In genomic region chr16:49827806-49828428, GRCh38 we compare ENCODE assay signal across 18 cellular contexts. TPM values are rescaled to one million over a fixed set of nuclear protein-coding genes. Genes with fewer than 3 reads are reported as not detected.
DNase-seq lines count a peak whose midpoint lies in the region; TF ChIP-seq lines count a peak whose summit lies in the region.
"Had no signal": no experiment of that assay in that cellular context is flagged by ENCODE, and none has a peak within 500 bp of the region (broad histone marks: within the 10 kb centered on the region; RNA-seq: fewer than 3 reads in every experiment).

No MANE protein-coding gene starts in this region.

- no peaks in the 10 kb centered on the region for H3K27me3 ChIP-seq in left ventricle myocardium inferior (ENCODE audit: low read depth)
- no peaks in the 10 kb centered on the region for H3K27me3 ChIP-seq in rectal smooth muscle tissue (ENCODE audit: control insufficient read depth, insufficient read depth, low read length)

- peak; percentile 65 for DNase-seq in dermis blood vessel endothelial cell
- DNase-seq in left ventricle myocardium inferior: no peak
- DNase-seq in erythroblast (lab: John Stamatoyannopoulos, UW): no peak
- DNase-seq in COLO668 (lab: John Stamatoyannopoulos, UW; ENCODE audit: unreplicated experiment): no peak
- DNase-seq in DMS 273 (lab: John Stamatoyannopoulos, UW; ENCODE audit: unreplicated experiment): no peak
- DNase-seq: activated CD4-positive, alpha-beta T cell treated with anti-CD3 and anti-CD28 coated beads for 36 hours; activated CD8-positive, alpha-beta memory T cell treated with anti-CD3 and anti-CD28 coated beads, Interleukin-2, amount 50 U/mL, for 4 hours; activated naive CD4-positive, alpha-beta T cell; Caco-2; Kasumi-1; NCI-H1105 treated with DMSO at 0.1 percent for 48 hours; NCI-H2171; NCI-H82; stimulated activated naive CD4-positive, alpha-beta T cell had no signal

- TF ChIP-seq POLR2A in erythroblast (IDR thresholded peaks at IDR 0.05; ENCODE audit: low read length): no peak

- H3K9me3 ChIP-seq in left ventricle myocardium inferior (replicated peaks): no peaks in the 10 kb centered on the region
- H3K9me3 ChIP-seq: Caco-2 had no signal

- 56% methylated on average over 8 of the region's 8 CpGs for WGBS in urinary bladder

- intact Hi-C loops in left ventricle myocardium inferior (cut with micrococcal nuclease): no loop called here

- no peak for TF ChIP-seq CTCF in left ventricle myocardium inferior (IDR thresholded peaks at IDR 0.05; ENCODE audit: borderline replicate concordance)

- no peaks in the 10 kb centered on the region for H3K36me3 ChIP-seq in left ventricle myocardium inferior
- H3K36me3 ChIP-seq in rectal smooth muscle tissue (ENCODE audit: control insufficient read depth, insufficient read depth, low read length): no peaks in the 10 kb centered on the region
- no peaks in the 10 kb centered on the region for H3K36me3 ChIP-seq in urinary bladder (ENCODE audit: insufficient read depth)

- no peak overlapping the region for H3K9ac ChIP-seq in rectal smooth muscle tissue (ENCODE audit: low read length)

- H3K4me1 ChIP-seq in left ventricle myocardium inferior (peaks cover 77% of the 10 kb centered on the region), rectal smooth muscle tissue (ENCODE audit: control insufficient read depth, insufficient read depth, low read length) (peaks cover 2% of the 10 kb centered on the region), urinary bladder (ENCODE audit: insufficient read depth) (no peaks in the 10 kb centered on the region)
- H3K4me1 ChIP-seq: Caco-2 had no signal

- H3K27ac ChIP-seq in left ventricle myocardium inferior (replicated peaks): peak overlapping the region; percentile 79
- peak overlapping the region; percentile 21 for H3K27ac ChIP-seq in rectal smooth muscle tissue (ENCODE audit: low read depth, low read length)
- peak overlapping the region; percentile 38 for H3K27ac ChIP-seq in urinary bladder (ENCODE audit: low read depth)

- H3K4me3 ChIP-seq in left ventricle myocardium inferior (no peak overlapping the region), rectal smooth muscle tissue (ENCODE audit: low read length) (no peak overlapping the region), urinary bladder (ENCODE audit: low read depth, low read length) (no peak overlapping the region)
- H3K4me3 ChIP-seq: GM12878 had no signal

RNA-seq across cellular contexts. Expression of gene ZNF423, which starts 28.0 kb away (rescaled TPM):
- 7.1 and 13.4 TPM in 2 replicates for total RNA-seq in dermis blood vessel endothelial cell
- total RNA-seq in left ventricle myocardium inferior: 8.6 TPM
- 14.0 TPM for total RNA-seq in urinary bladder
- 6.4 TPM for polyA plus RNA-seq in urinary bladder
- total RNA-seq: activated CD4-positive, alpha-beta T cell treated with anti-CD3 and anti-CD28 coated beads for 36 hours; HT-29 had no signal

Comparison
In these comparisons a context has a peak if more than half of its experiments do, and no peak if none do; other contexts are left out.
1. H3K27ac ChIP-seq: peak in every context shown above with its lines; median percentile 79 in left ventricle myocardium inferior; 38 in urinary bladder; 21 in rectal smooth muscle tissue.